In genomic region chr4:71235321-71236206, GRCh38 we compare ENCODE assay signal across 21 cellular contexts.
A peak's percentile ranks its signal among the peaks of the same experiment; 100 is the strongest.
DNase-seq lines count a peak whose midpoint lies in the region; ATAC-seq and TF ChIP-seq lines count a peak whose summit lies in the region.
"Had no signal": no experiment of that assay in that cellular context is flagged by ENCODE, and none has a peak within 500 bp of the region (broad histone marks: within the 10 kb centered on the region; RNA-seq: fewer than 3 reads in every experiment).

No MANE protein-coding gene starts in this region.

- no peak overlapping the region for H2AFZ ChIP-seq in smooth muscle cell (ENCODE audit: low read depth)
- H2AFZ ChIP-seq: hepatocyte had no signal

- no peaks in the 10 kb centered on the region for H3K36me3 Mint-ChIP-seq in nephron (ENCODE audit: low read depth)

- peak overlapping the region; percentile 2 to 44 (median 18) for H3K27ac Mint-ChIP-seq in nephron
- H3K27ac Mint-ChIP-seq: activated naive CD4-positive, alpha-beta T cell treated with anti-CD3 and anti-CD28 coated beads for 36 hours had no signal

- H3K4me3 Mint-ChIP-seq in nephron, result peak overlapping the region in 2 of 3 experiments; percentile 17
- H3K4me3 Mint-ChIP-seq: activated naive CD4-positive, alpha-beta T cell treated with anti-CD3 and anti-CD28 coated beads for 36 hours; activated T-cell treated with anti-CD3 and anti-CD28 coated beads, Interleukin-2, amount 50 U/mL, for 4 hours had no signal

- H3K4me1 ChIP-seq in smooth muscle cell (ENCODE audit: low read depth), result peaks cover 18% of the 10 kb centered on the region

- no peaks in the 10 kb centered on the region for H3K36me3 ChIP-seq in smooth muscle cell (ENCODE audit: low read depth)
- H3K36me3 ChIP-seq: pancreas, stomach, upper lobe of left lung had no signal

- H3K4me2 ChIP-seq in smooth muscle cell, result peak overlapping the region; percentile 62
- H3K4me2 ChIP-seq: hepatocyte had no signal

- H3K9me3 ChIP-seq in smooth muscle cell (replicated peaks; ENCODE audit: low read depth), result no peaks in the 10 kb centered on the region
- H3K9me3 ChIP-seq: pancreas, stomach, upper lobe of left lung had no signal

- H3K79me2 ChIP-seq in smooth muscle cell (ENCODE audit: low read depth), result no peaks in the 10 kb centered on the region
- H3K79me2 ChIP-seq: hepatocyte had no signal

- DNase-seq in foreskin melanocyte (peak; percentile 27), smooth muscle cell (lab: John Stamatoyannopoulos, UW; ENCODE audit: unreplicated experiment) (no peak), NCI-H2171 (lab: John Stamatoyannopoulos, UW) (no peak)
- DNase-seq: activated CD8-positive, alpha-beta memory T cell treated with anti-CD3 and anti-CD28 coated beads for 24 hours; activated naive CD4-positive, alpha-beta T cell treated with anti-CD3 and anti-CD28 coated beads for 36 hours; activated T-cell treated with anti-CD3 and anti-CD28 coated beads, Interleukin-2, amount 50 U/mL, for 4 hours; AML-193; NCI-H2107; NCI-H510A; pancreas; stimulated activated CD4-positive, alpha-beta T cell treated with anti-CD3 and anti-CD28 coated beads, Interleukin-4, amount 100 ng/mL, for 1 hour; stomach had no signal

- no peaks in the 10 kb centered on the region for H3K27me3 ChIP-seq in smooth muscle cell (ENCODE audit: low read depth)
- H3K27me3 ChIP-seq: hepatocyte, pancreas, stomach, upper lobe of left lung had no signal

- H3K9ac ChIP-seq in smooth muscle cell (ENCODE audit: low read depth), result no peak overlapping the region

- H3K4me3 ChIP-seq in smooth muscle cell, result no peak overlapping the region
- H3K4me3 ChIP-seq: hepatocyte, lung, pancreas, stomach, upper lobe of left lung had no signal

- peaks cover 63% of the 10 kb centered on the region for H3K4me1 Mint-ChIP-seq in nephron

- no peak for TF ChIP-seq CTCF in nephron (IDR thresholded peaks at IDR 0.05; ENCODE audit: unreplicated experiment in 3 of 3)
- no peak for TF ChIP-seq CTCF in smooth muscle cell (IDR thresholded peaks at IDR 0.05; ENCODE audit: borderline replicate concordance, insufficient read depth, poor library complexity, severe bottlenecking)

- no peak for ATAC-seq in HG02759 (IDR thresholded peaks at IDR 0.05; ENCODE audit: unreplicated experiment)
- no peak for ATAC-seq in GM21381 (IDR thresholded peaks at IDR 0.05; ENCODE audit: unreplicated experiment)
- no peak for ATAC-seq in GM19328 (IDR thresholded peaks at IDR 0.05; ENCODE audit: unreplicated experiment)
- ATAC-seq: activated T-cell treated with anti-CD3 and anti-CD28 coated beads, Interleukin-2, amount 50 U/mL, for 4 hours; HepG2; pancreas had no signal

- no peaks in the 10 kb centered on the region for H3K9me3 Mint-ChIP-seq in nephron
- H3K9me3 Mint-ChIP-seq: activated naive CD4-positive, alpha-beta T cell treated with anti-CD3 and anti-CD28 coated beads for 36 hours; activated T-cell treated with anti-CD3 and anti-CD28 coated beads, Interleukin-2, amount 50 U/mL, for 4 hours had no signal

- H3F3A ChIP-seq in smooth muscle cell (ENCODE audit: low read depth), result peaks cover under 1% of the 10 kb centered on the region

- H3K27me3 Mint-ChIP-seq in nephron (ENCODE audit: low read depth), result no peaks in the 10 kb centered on the region

- H3K27ac ChIP-seq in angular gyrus (ENCODE audit: low read depth, low read length) (peak overlapping the region; percentile 24), smooth muscle cell (ENCODE audit: low read depth) (no peak overlapping the region)
- H3K27ac ChIP-seq: hepatocyte, pancreas, stomach, upper lobe of left lung had no signal

- no peaks in the 10 kb centered on the region for H4K20me1 ChIP-seq in smooth muscle cell (ENCODE audit: low read depth)

- 42% methylated on average over 12 of the region's 12 CpGs for WGBS in smooth muscle cell (ENCODE audit: low lambda C conversion rate)
